ENCODE assay signal across 20 cellular contexts in the genomic region with DNA sequence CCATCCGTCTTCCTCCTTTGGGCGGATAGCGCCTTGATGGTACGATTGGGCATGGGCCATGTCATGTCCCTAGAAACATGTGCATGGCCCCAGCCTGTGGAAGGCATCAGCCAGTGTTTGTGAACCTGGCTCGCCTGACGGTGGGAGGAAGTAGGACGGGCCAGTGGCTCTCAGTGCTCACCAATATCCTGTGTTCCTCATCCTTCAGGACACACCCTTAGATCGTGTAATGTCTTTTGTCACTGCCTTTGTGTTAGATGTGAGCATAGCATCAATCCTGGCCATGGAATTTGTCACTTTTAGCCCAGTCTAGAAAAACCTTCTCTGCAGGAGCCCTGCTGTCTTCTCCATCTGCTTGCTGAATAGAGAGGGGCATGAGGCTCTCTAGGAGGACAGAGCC.
DNase-seq lines count a peak whose midpoint lies in the region; ATAC-seq and TF ChIP-seq lines count a peak whose summit lies in the region.
"Had no signal": no experiment of that assay in that cellular context is flagged by ENCODE, and none has a peak within 500 bp of the region (broad histone marks: within the 10 kb centered on the region; RNA-seq: fewer than 3 reads in every experiment).

No MANE protein-coding gene starts in this region.

- no peaks in the 10 kb centered on the region for H3K79me1 ChIP-seq in mesenchymal stem cell (replicated peaks; ENCODE audit: low read length, poor library complexity, severe bottlenecking)

- H3K9me3 ChIP-seq in cardiac muscle cell (ENCODE audit: low read depth) (no peaks in the 10 kb centered on the region), ascending aorta (no peaks in the 10 kb centered on the region), mesenchymal stem cell (ENCODE audit: control insufficient read depth, low read length) (no peaks in the 10 kb centered on the region), upper lobe of right lung (no peaks in the 10 kb centered on the region)
- H3K9me3 ChIP-seq: adrenal gland had no signal

- peak overlapping the region in 1 of 2 experiments; percentile 1 for H3K14ac ChIP-seq in mesenchymal stem cell (ENCODE audit: low read length in 2 of 2)

- 85% methylated on average over 7 of the region's 8 CpGs for WGBS in mesenchymal stem cell

- TF ChIP-seq CTCF in cardiac muscle cell (IDR thresholded peaks at IDR 0.05; ENCODE audit: low read depth, low read length) (no peak), ascending aorta (IDR thresholded peaks at IDR 0.05) (no peak), upper lobe of right lung (IDR thresholded peaks at IDR 0.05) (no peak)

- no peak overlapping the region for H3K4me2 ChIP-seq in mesenchymal stem cell (ENCODE audit: low read length, poor library complexity, severe bottlenecking)

- peak overlapping the region; percentile 1 to 11 for H2BK12ac ChIP-seq in mesenchymal stem cell (ENCODE audit: low read length in 2 of 2)

- H2BK120ac ChIP-seq in mesenchymal stem cell (ENCODE audit: low read depth, low read length), result peak overlapping the region; percentile 9

- no peak overlapping the region for H2AFZ ChIP-seq in mesenchymal stem cell (ENCODE audit: low read depth, low read length)

- H2BK15ac ChIP-seq in mesenchymal stem cell (ENCODE audit: low read depth, poor library complexity, severe bottlenecking), result no peak overlapping the region

- H3K4me1 ChIP-seq in cardiac muscle cell (ENCODE audit: low read depth), result peaks cover 22% of the 10 kb centered on the region
- peaks cover 3 to 27% of the 10 kb centered on the region in 2 donors for H3K4me1 ChIP-seq in ascending aorta
- H3K4me1 ChIP-seq in mesenchymal stem cell (ENCODE audit: control insufficient read depth, insufficient read depth, low read depth, low read length), result peaks cover 13% of the 10 kb centered on the region
- peaks cover 5% of the 10 kb centered on the region for H3K4me1 ChIP-seq in upper lobe of right lung

- H3K4me3 ChIP-seq in cardiac muscle cell (no peak overlapping the region), ascending aorta (no peak overlapping the region), mesenchymal stem cell (ENCODE audit: insufficient read depth in 1 of 2, low read depth in 1 of 2, low read length in 2 of 2) (no peak overlapping the region), upper lobe of right lung (no peak overlapping the region)
- H3K4me3 ChIP-seq: adrenal gland, coronary artery, GM12878 had no signal

- H3K27ac ChIP-seq in cardiac muscle cell, result peak overlapping the region; percentile 91
- peak overlapping the region; percentile 85 to 88 for H3K27ac ChIP-seq in ascending aorta
- peak overlapping the region; percentile 91 for H3K27ac ChIP-seq in mesenchymal stem cell (ENCODE audit: low read length, poor library complexity, severe bottlenecking)
- no peak overlapping the region for H3K27ac ChIP-seq in upper lobe of right lung
- H3K27ac ChIP-seq: epithelial cell of prostate had no signal

- H4K8ac ChIP-seq in mesenchymal stem cell (ENCODE audit: low read length), result peak overlapping the region; percentile 59

- peak overlapping the region in 1 of 2 experiments; percentile 7 for H3K4ac ChIP-seq in mesenchymal stem cell (ENCODE audit: low read depth in 1 of 2, low read length in 2 of 2)

- H2BK5ac ChIP-seq in mesenchymal stem cell (ENCODE audit: low read depth, low read length, poor library complexity, severe bottlenecking), result peak overlapping the region; percentile 59

- H3K9ac ChIP-seq in mesenchymal stem cell (ENCODE audit: low read length), result no peak overlapping the region

- peak overlapping the region; percentile 4 to 14 for H3K18ac ChIP-seq in mesenchymal stem cell (ENCODE audit: low read depth in 1 of 2, low read length in 2 of 2)

- no peaks in the 10 kb centered on the region for H3K36me3 ChIP-seq in cardiac muscle cell
- H3K36me3 ChIP-seq in ascending aorta, result no peaks in the 10 kb centered on the region
- no peaks in the 10 kb centered on the region for H3K36me3 ChIP-seq in mesenchymal stem cell (ENCODE audit: control insufficient read depth in 1 of 2, insufficient read depth in 2 of 2, low read depth in 1 of 2, low read length in 2 of 2)
- no peaks in the 10 kb centered on the region for H3K36me3 ChIP-seq in upper lobe of right lung
- H3K36me3 ChIP-seq: adrenal gland had no signal

- peak overlapping the region; percentile 53 for H4K91ac ChIP-seq in mesenchymal stem cell (ENCODE audit: low read length)

- peak overlapping the region; percentile 5 for H2AK5ac ChIP-seq in mesenchymal stem cell (ENCODE audit: low read length, severe bottlenecking)

- intact Hi-C loops in cardiac septum (cut with DNase I), result no loop called here
- intact Hi-C loops in ascending aorta (cut with DNase I), result no loop called here
- intact Hi-C loops in upper lobe of right lung (cut with DNase I), result no loop called here

- H3K23ac ChIP-seq in mesenchymal stem cell (ENCODE audit: low read length in 2 of 2), result no peak overlapping the region

- no peak for DNase-seq in cardiac muscle cell (ENCODE audit: low read depth in 1 of 2, low spot score in 1 of 2)
- DNase-seq in cardiac septum (ENCODE audit: low spot score), result no peak
- DNase-seq in ascending aorta (ENCODE audit: low spot score in 2 of 2), result no peak
- DNase-seq in mesenchymal stem cell, result no peak
- no peak for DNase-seq in upper lobe of right lung
- no peak for DNase-seq in HCEC 1CT
- DNase-seq: activated CD4-positive, alpha-beta T cell treated with anti-CD3 and anti-CD28 coated beads, Interleukin-2, amount 50 U/mL, for 1 hour; activated T-cell treated with anti-CD3 and anti-CD28 coated beads, Interleukin-2, amount 50 U/mL, for 72 hours; adrenal gland; immature natural killer cell; mammary epithelial cell; NCI-H510A; right cardiac atrium; SHP77 treated with DMSO at 0.1 percent for 48 hours; T1000 had no signal

- ATAC-seq in upper lobe of right lung, result peak; percentile 4
- no peak for ATAC-seq in HG03432 (IDR thresholded peaks at IDR 0.05; ENCODE audit: unreplicated experiment)
- no peak for ATAC-seq in GM21390 (IDR thresholded peaks at IDR 0.05; ENCODE audit: unreplicated experiment)
- ATAC-seq: activated T-cell treated with anti-CD3 and anti-CD28 coated beads, Interleukin-2, amount 50 U/mL, for 72 hours; GM12878; right cardiac atrium had no signal

- no peaks in the 10 kb centered on the region for H3K27me3 ChIP-seq in cardiac muscle cell
- H3K27me3 ChIP-seq in ascending aorta, result no peaks in the 10 kb centered on the region
- H3K27me3 ChIP-seq in mesenchymal stem cell (ENCODE audit: control insufficient read depth in 1 of 2, insufficient read depth in 1 of 2, low read length in 2 of 2), result no peaks in the 10 kb centered on the region
- H3K27me3 ChIP-seq in upper lobe of right lung, result no peaks in the 10 kb centered on the region
- H3K27me3 ChIP-seq: adrenal gland had no signal
